Comparison of ENCODE assay signal across 28 cellular contexts in genomic region chr5:142435410-142436115, GRCh38.
"Had no signal": no experiment of that assay in that cellular context is flagged by ENCODE, and none has a peak within 500 bp of the region (broad histone marks: within the 10 kb centered on the region; RNA-seq: fewer than 3 reads in every experiment).

No MANE protein-coding gene starts in this region.

- H3K27ac Mint-ChIP-seq: naive thymus-derived CD8-positive, alpha-beta T cell; nephron progenitor cell; stimulated activated naive CD8-positive, alpha-beta T cell treated with anti-CD3 and anti-CD28 coated beads, Interleukin-15, amount 100 ng/mL, for 72 hours had no signal

- H3K27me3 ChIP-seq: gastrocnemius medialis, ovary, sigmoid colon, suprapubic skin, transverse colon, upper lobe of right lung, uterus had no signal

- H3K36me3 ChIP-seq: gastrocnemius medialis, left lung, ovary, sigmoid colon, spleen, suprapubic skin, transverse colon, upper lobe of right lung, uterus had no signal

- H3K9me3 ChIP-seq: gastrocnemius medialis, left lung, ovary, psoas muscle, sigmoid colon, spleen, suprapubic skin, transverse colon, upper lobe of right lung, uterus had no signal

- H3K4me3 ChIP-seq: dorsolateral prefrontal cortex, gastrocnemius medialis, left lung, ovary, psoas muscle, sigmoid colon, skin epidermis, spleen, suprapubic skin, transverse colon, upper lobe of right lung, uterus had no signal

- H3K36me3 Mint-ChIP-seq: naive thymus-derived CD8-positive, alpha-beta T cell had no signal

- H3K27ac ChIP-seq: dorsolateral prefrontal cortex, epithelial cell of prostate, gastrocnemius medialis, left lung, ovary, psoas muscle, sigmoid colon, spleen, suprapubic skin, transverse colon, upper lobe of right lung, uterus had no signal

- H3K4me3 Mint-ChIP-seq: naive thymus-derived CD8-positive, alpha-beta T cell; nephron progenitor cell; stimulated activated naive CD8-positive, alpha-beta T cell treated with anti-CD3 and anti-CD28 coated beads, Interleukin-15, amount 100 ng/mL, for 72 hours had no signal

- H3K4me1 ChIP-seq: gastrocnemius medialis, psoas muscle, uterus had no signal

- FAIRE-seq: kidney had no signal

- H3K9me3 Mint-ChIP-seq: naive thymus-derived CD8-positive, alpha-beta T cell; nephron progenitor cell; stimulated activated naive CD8-positive, alpha-beta T cell treated with anti-CD3 and anti-CD28 coated beads, Interleukin-15, amount 100 ng/mL, for 72 hours had no signal

- ATAC-seq: esophagus mucosa; gastrocnemius medialis; left lung; naive thymus-derived CD8-positive, alpha-beta T cell; psoas muscle; right cardiac atrium; stimulated activated naive CD8-positive, alpha-beta T cell treated with anti-CD3 and anti-CD28 coated beads, Interleukin-15, amount 100 ng/mL, for 72 hours; upper lobe of right lung had no signal

- DNase-seq: dorsolateral prefrontal cortex; effector CD4-positive, alpha-beta T cell; foreskin fibroblast; gastrocnemius medialis; head of caudate nucleus; kidney; left lung; mesenchymal stem cell; midbrain; naive thymus-derived CD8-positive, alpha-beta T cell; nephron progenitor cell; occipital lobe; ovary; posterior cingulate gyrus; psoas muscle; right cardiac atrium; sigmoid colon; spleen; stimulated activated CD4-positive, alpha-beta T cell treated with anti-CD3 and anti-CD28 coated beads, Interleukin-2, amount 100 ng/mL, for 48 hours; stimulated activated naive CD4-positive, alpha-beta T cell; stimulated activated naive CD8-positive, alpha-beta T cell treated with anti-CD3 and anti-CD28 coated beads, Interleukin-15, amount 100 ng/mL, for 72 hours; transverse colon; upper lobe of right lung; uterus had no signal
